ENCODE assay signal across 14 cellular contexts in genomic region chr11:95156916-95157568, GRCh38.
DNase-seq lines count a peak whose midpoint lies in the region; ATAC-seq and TF ChIP-seq lines count a peak whose summit lies in the region.
"Had no signal": no experiment of that assay in that cellular context is flagged by ENCODE, and none has a peak within 500 bp of the region (broad histone marks: within the 10 kb centered on the region; RNA-seq: fewer than 3 reads in every experiment).

No MANE protein-coding gene starts in this region.

- no peaks in the 10 kb centered on the region for H3K36me3 ChIP-seq in heart right ventricle
- H3K36me3 ChIP-seq in psoas muscle (ENCODE audit: insufficient read depth in 1 of 2, low read depth in 1 of 2), result no peaks in the 10 kb centered on the region

- POLR2A ChIA-PET in T-cell (lab: Charles Lee), result interaction anchor here in 1 of 2 donors (0.6 kb wide), 2 partner anchors 9 to 329 kb away, joined by 3 to 5 read pairs; no protein-coding TSS in a partner anchor

- no peaks in the 10 kb centered on the region for H3K27me3 ChIP-seq in heart right ventricle
- H3K27me3 ChIP-seq in psoas muscle (ENCODE audit: insufficient read depth in 3 of 3, low read length in 2 of 3), result no peaks in the 10 kb centered on the region

- no peaks in the 10 kb centered on the region for H3K9me3 ChIP-seq in heart right ventricle
- no peaks in the 10 kb centered on the region for H3K9me3 ChIP-seq in psoas muscle

- peak overlapping the region in 7 of 10 donors; percentile 1 to 67 (median 41) for H3K27ac ChIP-seq in heart right ventricle
- H3K27ac ChIP-seq in psoas muscle, result peak overlapping the region; percentile 19

- peaks cover 17% of the 10 kb centered on the region for H3K36me3 Mint-ChIP-seq in T-cell

- no peak for TF ChIP-seq CTCF in AG10803 (conservative IDR thresholded peaks at IDR 0.05; ENCODE audit: low read length)
- TF ChIP-seq CTCF in heart right ventricle (IDR thresholded peaks at IDR 0.05), result no peak
- no peak for TF ChIP-seq CTCF in psoas muscle (IDR thresholded peaks at IDR 0.05)

- H3K4me1 ChIP-seq in heart right ventricle, result peaks cover 0 to 31% (median 15%) of the 10 kb centered on the region in 9 donors
- peaks cover 24% of the 10 kb centered on the region for H3K4me1 ChIP-seq in psoas muscle

- no peaks in the 10 kb centered on the region for H3K9me3 Mint-ChIP-seq in T-cell
- H3K9me3 Mint-ChIP-seq: activated naive CD8-positive, alpha-beta T cell treated with anti-CD3 and anti-CD28 coated beads, Interleukin-2, amount 10 ng/mL, durations not matched to agents 7 days and 5 days; IgD-negative memory B cell; naive thymus-derived CD8-positive, alpha-beta T cell; stimulated activated effector memory CD8-positive, alpha-beta T cell treated with anti-CD3 and anti-CD28 coated beads, Interleukin-12 subunit alpha, Interleukin-12 subunit beta, amount 100 ng/mL, for 72 hours had no signal

- CTCF ChIA-PET in T-cell (lab: Charles Lee), result interaction anchor here (0.6 to 9.0 kb wide), 12 partner anchors 42 to 641 kb away, joined by 3 to 179 read pairs (median 4); partner anchors contain the start of gene SESN3 (in 1 of the 2)

- peak; percentile 49 for DNase-seq in AG10803 (ENCODE audit: low read depth)
- no peak for DNase-seq in T-cell
- no peak for DNase-seq in heart right ventricle
- DNase-seq in psoas muscle, result peak; percentile 25 to 53
- no peak for DNase-seq in mesenteric fat pad (ENCODE audit: low spot score)
- no peak for DNase-seq in NCI-H187 treated with DMSO at 0.1 percent for 48 hours (lab: John Stamatoyannopoulos, UW)
- no peak for DNase-seq in putamen (ENCODE audit: low spot score)
- DNase-seq: activated naive CD8-positive, alpha-beta T cell treated with anti-CD3 and anti-CD28 coated beads, Interleukin-2, amount 10 ng/mL, durations not matched to agents 7 days and 5 days; naive thymus-derived CD8-positive, alpha-beta T cell; NCI-H2081 had no signal

- ATAC-seq in T-cell (replicated peaks in 1 of 4) (no peak), heart right ventricle (peak in 7 of 8 donors; percentile 58 to 80 (median 71)), psoas muscle (peak in 3 of 4 donors; percentile 43 to 83 (median 63)), GM21737 (IDR thresholded peaks at IDR 0.05; ENCODE audit: unreplicated experiment) (no peak)
- ATAC-seq: naive thymus-derived CD8-positive, alpha-beta T cell; stimulated activated effector memory CD8-positive, alpha-beta T cell treated with anti-CD3 and anti-CD28 coated beads, Interleukin-12 subunit alpha, Interleukin-12 subunit beta, amount 100 ng/mL, for 72 hours had no signal

- WGBS in heart right ventricle, 2 donors, result 40 to 55% methylated on average over 7 of the region's 7 CpGs
- 8 to 14% (median 11%) methylated on average over 7 of the region's 7 CpGs for WGBS in psoas muscle, 3 donors

- H3K4me1 Mint-ChIP-seq in T-cell, result peaks cover 43 to 58% (median 52%) of the 10 kb centered on the region in 3 donors

- H3K27ac Mint-ChIP-seq in T-cell, result peak overlapping the region; percentile 79 to 85
- H3K27ac Mint-ChIP-seq: activated CD8-positive, alpha-beta T cell treated with anti-CD3 and anti-CD28 coated beads for 36 hours; activated naive CD8-positive, alpha-beta T cell treated with anti-CD3 and anti-CD28 coated beads, Interleukin-2, amount 10 ng/mL, durations not matched to agents 7 days and 5 days; stimulated activated effector memory CD8-positive, alpha-beta T cell treated with anti-CD3 and anti-CD28 coated beads, Interleukin-12 subunit alpha, Interleukin-12 subunit beta, amount 100 ng/mL, for 72 hours had no signal

- no peaks in the 10 kb centered on the region for H3K27me3 Mint-ChIP-seq in T-cell
- H3K27me3 Mint-ChIP-seq: activated CD8-positive, alpha-beta T cell treated with anti-CD3 and anti-CD28 coated beads for 36 hours; activated naive CD8-positive, alpha-beta T cell treated with anti-CD3 and anti-CD28 coated beads, Interleukin-2, amount 10 ng/mL, durations not matched to agents 7 days and 5 days; naive thymus-derived CD8-positive, alpha-beta T cell had no signal

- no peak overlapping the region for H3K4me3 ChIP-seq in AG10803 (ENCODE audit: low read length)
- H3K4me3 ChIP-seq in heart right ventricle, result no peak overlapping the region
- H3K4me3 ChIP-seq in psoas muscle, result no peak overlapping the region

- intact Hi-C loops in heart right ventricle (cut with DNase I) (loop anchor here in 3 of 10 donors (5.0 to 10.0 kb wide), 3 partner anchors 532 to 1268 kb away; no protein-coding TSS in a partner anchor), psoas muscle (cut with DNase I) (loop anchor here in 1 of 2 donors (10.0 kb wide), 1 partner anchor 178 kb away; no protein-coding TSS in a partner anchor)

- no peak overlapping the region for H3K4me3 Mint-ChIP-seq in T-cell
- H3K4me3 Mint-ChIP-seq: activated CD8-positive, alpha-beta T cell treated with anti-CD3 and anti-CD28 coated beads for 36 hours; activated naive CD8-positive, alpha-beta T cell treated with anti-CD3 and anti-CD28 coated beads, Interleukin-2, amount 10 ng/mL, durations not matched to agents 7 days and 5 days; IgD-negative memory B cell; naive thymus-derived CD8-positive, alpha-beta T cell; stimulated activated effector memory CD8-positive, alpha-beta T cell treated with anti-CD3 and anti-CD28 coated beads, Interleukin-12 subunit alpha, Interleukin-12 subunit beta, amount 100 ng/mL, for 72 hours had no signal

Comparison
In these comparisons a context has a peak if more than half of its experiments do, and no peak if none do; other contexts are left out.
1. DNase-seq: peak in AG10803 (single experiment) and psoas muscle (2 of 2); none in T-cell (0 of 34), heart right ventricle (0 of 2), mesenteric fat pad (single experiment), NCI-H187 treated with DMSO at 0.1 percent for 48 hours (single experiment) and putamen (single experiment).
2. ATAC-seq: peak in heart right ventricle (7 of 8) and psoas muscle (3 of 4); none in T-cell (0 of 4) and GM21737 (single experiment).